ENCODE assay signal across 19 cellular contexts in genomic region chr4:101127176-101127790, GRCh38.
DNase-seq lines count a peak whose midpoint lies in the region; ATAC-seq, FAIRE-seq and TF ChIP-seq lines count a peak whose summit lies in the region.
"Had no signal": no experiment of that assay in that cellular context is flagged by ENCODE, and none has a peak within 500 bp of the region (broad histone marks: within the 10 kb centered on the region; RNA-seq: fewer than 3 reads in every experiment).

No MANE protein-coding gene starts in this region.

- intact Hi-C loops in Right ventricle myocardium inferior (cut with DNase I): no loop called here
- intact Hi-C loops in CD8-positive, alpha-beta T cell (cut with DNase I, micrococcal nuclease): no loop called here

- POLR2A ChIA-PET in CD8-positive, alpha-beta T cell (lab: Charles Lee): no interaction called here

- no peak for ATAC-seq in activated naive CD8-positive, alpha-beta T cell treated with anti-CD3 and anti-CD28 coated beads, Interleukin-2, amount 50 U/mL, for 24 hours
- ATAC-seq in Right ventricle myocardium inferior: no peak
- ATAC-seq in CD8-positive, alpha-beta T cell: no peak
- ATAC-seq: K562 had no signal

- H3K4me1 ChIP-seq in CD8-positive, alpha-beta T cell (ENCODE audit: insufficient read depth, low read length): no peaks in the 10 kb centered on the region

- no peaks in the 10 kb centered on the region for H3K27me3 ChIP-seq in CD8-positive, alpha-beta T cell (ENCODE audit: insufficient read depth, low read length)
- H3K27me3 ChIP-seq: ascending aorta, upper lobe of left lung had no signal

- H3K36me3 Mint-ChIP-seq in activated naive CD8-positive, alpha-beta T cell treated with anti-CD3 and anti-CD28 coated beads, Interleukin-2, amount 50 U/mL, for 24 hours (ENCODE audit: low read depth): peaks cover 3% of the 10 kb centered on the region
- peaks cover 22% of the 10 kb centered on the region for H3K36me3 Mint-ChIP-seq in activated naive CD8-positive, alpha-beta T cell treated with anti-CD3 and anti-CD28 coated beads for 36 hours
- H3K36me3 Mint-ChIP-seq in CD8-positive, alpha-beta T cell: peaks cover 6% of the 10 kb centered on the region

- no peak for TF ChIP-seq CTCF in astrocyte of the spinal cord (IDR thresholded peaks at IDR 0.05; ENCODE audit: low read depth, low read length)
- TF ChIP-seq CTCF in CD8-positive, alpha-beta T cell (IDR thresholded peaks at IDR 0.05): no peak

- H3K4me3 Mint-ChIP-seq in activated naive CD8-positive, alpha-beta T cell treated with anti-CD3 and anti-CD28 coated beads, Interleukin-2, amount 50 U/mL, for 24 hours: no peak overlapping the region
- no peak overlapping the region for H3K4me3 Mint-ChIP-seq in activated naive CD8-positive, alpha-beta T cell treated with anti-CD3 and anti-CD28 coated beads for 36 hours
- no peak overlapping the region for H3K4me3 Mint-ChIP-seq in CD8-positive, alpha-beta T cell
- H3K4me3 Mint-ChIP-seq: CD4-positive, alpha-beta memory T cell; neural crest cell; stimulated activated naive CD8-positive, alpha-beta T cell treated with anti-CD3 and anti-CD28 coated beads, Interleukin-15, Interleukin-2, amounts not matched to agents 100 ng/mL and 50 ng/mL, for 24 hours had no signal

- in situ Hi-C loops in astrocyte of the spinal cord (cut with HindIII; ENCODE audit: low sequenced_read_pairs): no loop called here

- peaks cover 47% of the 10 kb centered on the region for H3K4me1 Mint-ChIP-seq in activated naive CD8-positive, alpha-beta T cell treated with anti-CD3 and anti-CD28 coated beads, Interleukin-2, amount 50 U/mL, for 24 hours
- H3K4me1 Mint-ChIP-seq in activated naive CD8-positive, alpha-beta T cell treated with anti-CD3 and anti-CD28 coated beads for 36 hours: peaks cover 26% of the 10 kb centered on the region
- H3K4me1 Mint-ChIP-seq in CD8-positive, alpha-beta T cell (ENCODE audit: low read depth): peaks cover 26% of the 10 kb centered on the region
- H3K4me1 Mint-ChIP-seq: neural crest cell had no signal

- no peak overlapping the region for H3K27ac ChIP-seq in CD8-positive, alpha-beta T cell (ENCODE audit: low read depth, low read length)
- H3K27ac ChIP-seq: ascending aorta, upper lobe of left lung had no signal

- no peaks in the 10 kb centered on the region for H3K27me3 Mint-ChIP-seq in activated naive CD8-positive, alpha-beta T cell treated with anti-CD3 and anti-CD28 coated beads, Interleukin-2, amount 50 U/mL, for 24 hours
- no peaks in the 10 kb centered on the region for H3K27me3 Mint-ChIP-seq in activated naive CD8-positive, alpha-beta T cell treated with anti-CD3 and anti-CD28 coated beads for 36 hours
- no peaks in the 10 kb centered on the region for H3K27me3 Mint-ChIP-seq in CD8-positive, alpha-beta T cell (ENCODE audit: low read depth)
- H3K27me3 Mint-ChIP-seq: CD4-positive, alpha-beta memory T cell; stimulated activated naive CD8-positive, alpha-beta T cell treated with anti-CD3 and anti-CD28 coated beads, Interleukin-15, Interleukin-2, amounts not matched to agents 100 ng/mL and 50 ng/mL, for 24 hours had no signal

- FAIRE-seq in HTR-8/SVneo (lab: Jason Lieb, UNC): no peak
- FAIRE-seq: endometrium, K562 had no signal

- H3K4me3 ChIP-seq in astrocyte of the spinal cord (ENCODE audit: low read depth, low read length): no peak overlapping the region
- no peak overlapping the region for H3K4me3 ChIP-seq in CD8-positive, alpha-beta T cell (ENCODE audit: low read depth, low read length)
- H3K4me3 ChIP-seq: ascending aorta, K562, upper lobe of left lung had no signal

- no peak for DNase-seq in activated naive CD8-positive, alpha-beta T cell treated with anti-CD3 and anti-CD28 coated beads, Interleukin-2, amount 50 U/mL, for 24 hours
- no peak for DNase-seq in activated naive CD8-positive, alpha-beta T cell treated with anti-CD3 and anti-CD28 coated beads for 36 hours
- DNase-seq in NAMALWA (ENCODE audit: low spot score) (peak; percentile 31), astrocyte of the spinal cord (ENCODE audit: low read depth, low spot score) (peak; percentile 24), HTR-8/SVneo (ENCODE audit: insufficient read length, low spot score) (no peak), Right ventricle myocardium inferior (ENCODE audit: missing footprints) (no peak), AG20443 (ENCODE audit: low spot score) (no peak)
- no peak for DNase-seq in CD8-positive, alpha-beta T cell
- DNase-seq: activated naive CD4-positive, alpha-beta T cell; CD4-positive, alpha-beta memory T cell; NCI-H1436 treated with DMSO at 0.1 percent for 48 hours; NCI-H226; SHP77 treated with DMSO at 0.1 percent for 48 hours; upper lobe of left lung had no signal

- CTCF ChIA-PET in CD8-positive, alpha-beta T cell (lab: Charles Lee): no interaction called here

- H3K27ac Mint-ChIP-seq in activated naive CD8-positive, alpha-beta T cell treated with anti-CD3 and anti-CD28 coated beads, Interleukin-2, amount 50 U/mL, for 24 hours: peak overlapping the region; percentile 7
- H3K27ac Mint-ChIP-seq in activated naive CD8-positive, alpha-beta T cell treated with anti-CD3 and anti-CD28 coated beads for 36 hours: no peak overlapping the region
- no peak overlapping the region for H3K27ac Mint-ChIP-seq in CD8-positive, alpha-beta T cell
- H3K27ac Mint-ChIP-seq: stimulated activated naive CD8-positive, alpha-beta T cell treated with anti-CD3 and anti-CD28 coated beads, Interleukin-15, Interleukin-2, amounts not matched to agents 100 ng/mL and 50 ng/mL, for 24 hours had no signal

- H3K9me3 Mint-ChIP-seq in activated naive CD8-positive, alpha-beta T cell treated with anti-CD3 and anti-CD28 coated beads, Interleukin-2, amount 50 U/mL, for 24 hours: no peaks in the 10 kb centered on the region
- H3K9me3 Mint-ChIP-seq in activated naive CD8-positive, alpha-beta T cell treated with anti-CD3 and anti-CD28 coated beads for 36 hours: peaks cover 16% of the 10 kb centered on the region
- H3K9me3 Mint-ChIP-seq in CD8-positive, alpha-beta T cell: peaks cover 2% of the 10 kb centered on the region

- H3K36me3 ChIP-seq in CD8-positive, alpha-beta T cell (ENCODE audit: insufficient read depth, low read length): no peaks in the 10 kb centered on the region
- H3K36me3 ChIP-seq: ascending aorta, upper lobe of left lung had no signal

- no peaks in the 10 kb centered on the region for H3K9me3 ChIP-seq in CD8-positive, alpha-beta T cell (ENCODE audit: low read length)
- H3K9me3 ChIP-seq: ascending aorta, upper lobe of left lung had no signal

Comparison
In these comparisons a context has a peak if more than half of its experiments do, and no peak if none do; other contexts are left out.
1. DNase-seq: peak in NAMALWA (single experiment) and astrocyte of the spinal cord (single experiment); none in activated naive CD8-positive, alpha-beta T cell treated with anti-CD3 and anti-CD28 coated beads, Interleukin-2, amount 50 U/mL, for 24 hours (single experiment), activated naive CD8-positive, alpha-beta T cell treated with anti-CD3 and anti-CD28 coated beads for 36 hours (single experiment), HTR-8/SVneo (single experiment), Right ventricle myocardium inferior (single experiment), CD8-positive, alpha-beta T cell (0 of 7) and AG20443 (single experiment).